13 cellular contexts compared by ENCODE assay signal in the genomic region with DNA sequence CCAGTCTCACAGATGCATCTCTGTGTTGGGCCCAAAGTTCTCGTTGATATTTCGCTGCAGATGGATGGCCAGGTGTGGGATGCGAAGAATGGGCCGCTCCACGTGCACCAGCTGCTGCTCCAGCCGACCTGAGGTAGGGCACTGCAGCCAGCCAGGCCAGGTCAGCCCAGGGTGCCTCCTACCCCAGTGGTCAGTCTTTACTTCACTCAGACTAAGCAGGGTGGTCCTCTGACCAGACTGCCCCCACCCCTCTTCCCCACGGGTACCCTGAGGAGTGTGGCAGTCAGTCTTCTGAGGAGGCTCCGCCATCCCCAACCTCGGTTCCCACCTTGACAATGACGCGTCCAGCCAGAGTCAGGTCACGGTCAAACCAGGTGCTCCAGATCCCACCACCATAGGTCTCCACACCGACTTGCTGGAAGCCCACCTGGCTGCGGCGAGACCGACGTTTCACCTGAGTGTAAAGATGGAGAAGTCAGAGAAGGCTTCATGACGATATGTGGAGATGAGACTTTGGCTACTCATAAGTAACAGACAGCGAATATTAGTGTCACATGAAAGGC. TPM values are rescaled to one million over a fixed set of nuclear protein-coding genes. Genes with fewer than 3 reads are reported as not detected.
A peak's percentile ranks its signal among the peaks of the same experiment; 100 is the strongest.
DNase-seq lines count a peak whose midpoint lies in the region; ATAC-seq, FAIRE-seq and TF ChIP-seq lines count a peak whose summit lies in the region.
"Had no signal": no experiment of that assay in that cellular context is flagged by ENCODE, and none has a peak within 500 bp of the region (broad histone marks: within the 10 kb centered on the region; RNA-seq: fewer than 3 reads in every experiment).

No MANE protein-coding gene starts in this region.

- CTCF ChIA-PET in HepG2 (lab: Yijun Ruan, JAX; ENCODE audit: low intra/inter-chr PET ratio, low total read pairs), result no interaction called here
- CTCF ChIA-PET in activated CD8-positive, alpha-beta T cell treated with anti-CD3 and anti-CD28 coated beads for 36 hours (lab: Charles Lee), result interaction anchor here (2.0 to 7.9 kb wide), 3 partner anchors 17 to 509 kb away, joined by 6 to 84 read pairs (median 13); no protein-coding TSS in a partner anchor

- H3K79me2 ChIP-seq in HepG2 (ENCODE audit: insufficient read depth, low read length), result peaks cover 12% of the 10 kb centered on the region

- no TSS peak for BruUV-seq in HepG2 (replicated peaks; lab: Mats Ljungman, UMichigan)

- H4K20me1 ChIP-seq in HepG2 (ENCODE audit: insufficient read depth, low read length), result peaks cover 7% of the 10 kb centered on the region; the same call in 1 of the 2 replicates

- no peaks in the 10 kb centered on the region for H3K9me3 ChIP-seq in HepG2 (ENCODE audit: low read length)
- no peaks in the 10 kb centered on the region for H3K9me3 ChIP-seq in right lobe of liver
- H3K9me3 ChIP-seq in kidney (ENCODE audit: control insufficient read depth in 1 of 2, low read length in 2 of 2), result no peaks in the 10 kb centered on the region
- no peaks in the 10 kb centered on the region for H3K9me3 ChIP-seq in upper lobe of right lung

- H2AFZ ChIP-seq in HepG2 (ENCODE audit: low read length), result no peak overlapping the region

- in situ Hi-C loops in HepG2 (cut with HindIII; ENCODE audit: extremely low pct_ligation_motif_present, low pct_unique_long_range_greater_than_20kb), result no loop called here

- H3K9me3 Mint-ChIP-seq in activated CD8-positive, alpha-beta T cell treated with anti-CD3 and anti-CD28 coated beads for 36 hours, result peaks cover 2% of the 10 kb centered on the region

- no peak for TF ChIP-seq POLR2A in HepG2 (IDR thresholded peaks at IDR 0.05; ENCODE audit: insufficient read depth in 1 of 2, low read depth in 2 of 2, low read length in 2 of 2)
- TF ChIP-seq POLR2A in right lobe of liver (IDR thresholded peaks at IDR 0.05), result no peak

- POLR2A ChIA-PET in HepG2 (lab: Yijun Ruan, JAX), result interaction anchor here (1.0 to 2.7 kb wide), 2 partner anchors 137 to 157 kb away, joined by 3 to 18 read pairs; a partner anchor contains a TSS
- POLR2A ChIA-PET in activated CD8-positive, alpha-beta T cell treated with anti-CD3 and anti-CD28 coated beads for 36 hours (lab: Charles Lee), result no interaction called here

- FAIRE-seq in HepG2 (lab: Jason Lieb, UNC) (no peak), kidney (lab: Jason Lieb, UNC) (no peak)

- WGBS in HepG2 (ENCODE audit: low lambda C conversion rate), result 96% methylated on average over 18 of the region's 19 CpGs
- WGBS in right lobe of liver (ENCODE audit: insufficient coverage, low coverage, low lambda C conversion rate, missing lambda C conversion rate), result 94% methylated on average over 8 of the region's 19 CpGs

- peak overlapping the region; percentile 98 for H3K4me3 Mint-ChIP-seq in activated CD8-positive, alpha-beta T cell treated with anti-CD3 and anti-CD28 coated beads for 36 hours

- no peaks in the 10 kb centered on the region; a peak in 1 of 5 replicates for H3K27me3 ChIP-seq in HepG2 (ENCODE audit: control insufficient read depth in 1 of 2, insufficient read depth in 2 of 2, low read length in 2 of 2)
- no peaks in the 10 kb centered on the region for H3K27me3 ChIP-seq in right lobe of liver
- no peaks in the 10 kb centered on the region for H3K27me3 ChIP-seq in upper lobe of right lung

- intact Hi-C loops in HepG2 (cut with micrococcal nuclease; ENCODE audit: unreplicated experiment) (loop anchor here (5.0 kb wide), 2 partner anchors 111 to 211 kb away; a partner anchor contains a TSS), right lobe of liver (cut with DNase I) (no loop called here), kidney (cut with DNase I) (no loop called here), upper lobe of right lung (cut with DNase I) (no loop called here)
- intact Hi-C loops in activated CD8-positive, alpha-beta T cell treated with anti-CD3 and anti-CD28 coated beads for 36 hours (cut with micrococcal nuclease), result no loop called here

- H3K27ac Mint-ChIP-seq in activated CD8-positive, alpha-beta T cell treated with anti-CD3 and anti-CD28 coated beads for 36 hours, result peak overlapping the region; percentile 25

- H3K27me3 Mint-ChIP-seq in activated CD8-positive, alpha-beta T cell treated with anti-CD3 and anti-CD28 coated beads for 36 hours, result no peaks in the 10 kb centered on the region

- H3K4me3 ChIP-seq in HepG2 (replicated peaks in 1 of 3; ENCODE audit: insufficient read depth in 1 of 3, low read depth in 2 of 3, low read length in 3 of 3), result peak overlapping the region; percentile 95 to 99 (median 95); a peak in 4 of 6 replicates
- H3K4me3 ChIP-seq in right lobe of liver, result no peak overlapping the region
- H3K4me3 ChIP-seq in kidney (ENCODE audit: low read length in 2 of 2), result no peak overlapping the region
- peak overlapping the region; percentile 90 for H3K4me3 ChIP-seq in upper lobe of right lung

- TF ChIP-seq EP300 in HepG2 (IDR thresholded peaks at IDR 0.05; ENCODE audit: low read depth in 2 of 2, low read length in 2 of 2) (no peak), HepG2 (CRISPR knock-in tag; IDR thresholded peaks at IDR 0.05; ENCODE audit: borderline replicate concordance) (no peak)

- H3K4me2 ChIP-seq in HepG2 (ENCODE audit: low read depth, low read length), result peak overlapping the region; percentile 98

- peaks cover 30% of the 10 kb centered on the region for H3K4me1 ChIP-seq in HepG2 (ENCODE audit: insufficient read depth, low read length)
- peaks cover 0 to 12% (median 0%) of the 10 kb centered on the region in 4 donors for H3K4me1 ChIP-seq in right lobe of liver
- H3K4me1 ChIP-seq in kidney (ENCODE audit: control insufficient read depth in 1 of 2, insufficient read depth in 1 of 2, low read depth in 1 of 2, low read length in 2 of 2), result peaks cover 0 to 13% of the 10 kb centered on the region in 2 donors
- H3K4me1 ChIP-seq in upper lobe of right lung, result peaks cover 20% of the 10 kb centered on the region

- peaks cover 45% of the 10 kb centered on the region for H3K36me3 Mint-ChIP-seq in activated CD8-positive, alpha-beta T cell treated with anti-CD3 and anti-CD28 coated beads for 36 hours (ENCODE audit: low read depth)

- peaks cover 35 to 51% of the 10 kb centered on the region in 2 experiments for H3K36me3 ChIP-seq in HepG2 (replicated peaks in 1 of 2; ENCODE audit: control insufficient read depth in 1 of 2, insufficient read depth in 2 of 2, low read length in 2 of 2)
- peaks cover 0 to 50% (median 26%) of the 10 kb centered on the region in 4 donors for H3K36me3 ChIP-seq in right lobe of liver
- H3K36me3 ChIP-seq in kidney (ENCODE audit: control insufficient read depth in 1 of 2, insufficient read depth in 2 of 2, low read length in 2 of 2), result peaks cover 32 to 51% of the 10 kb centered on the region in 2 donors
- H3K36me3 ChIP-seq in upper lobe of right lung, result peaks cover 51% of the 10 kb centered on the region

- ATAC-seq in HepG2 (no peak), right lobe of liver (no peak), upper lobe of right lung (no peak), HG02678 (IDR thresholded peaks at IDR 0.05; ENCODE audit: unreplicated experiment) (no peak)
- no peak for ATAC-seq in activated CD8-positive, alpha-beta T cell treated with anti-CD3 and anti-CD28 coated beads for 36 hours
- ATAC-seq: Panc1 had no signal

- no peak for DNase-seq in HepG2 (ENCODE audit: low spot score)
- no peak for DNase-seq in right lobe of liver
- DNase-seq in activated CD8-positive, alpha-beta T cell treated with anti-CD3 and anti-CD28 coated beads for 36 hours, result no peak
- DNase-seq in kidney, result peak; percentile 76
- DNase-seq in upper lobe of right lung, result peak; percentile 53
- no peak for DNase-seq in DMS79 treated with DMSO at 0.1 percent for 48 hours (lab: John Stamatoyannopoulos, UW)
- DNase-seq in stimulated activated naive CD4-positive, alpha-beta T cell (lab: John Stamatoyannopoulos, UW), result no peak
- DNase-seq: central memory CD4-positive, alpha-beta T cell; NCI-H2107 had no signal

- H3K27ac ChIP-seq in HepG2 (ENCODE audit: extremely low read length, insufficient read depth, low read length) (no peak overlapping the region), right lobe of liver (no peak overlapping the region), kidney (ENCODE audit: low read depth in 2 of 2, low read length in 2 of 2) (no peak overlapping the region), upper lobe of right lung (no peak overlapping the region)
- H3K27ac ChIP-seq: KMS-11 had no signal

- H3K9ac ChIP-seq in HepG2 (ENCODE audit: insufficient read depth, low read depth, low read length) (peak overlapping the region; percentile 95; the same call in 1 of the 2 replicates), kidney (ENCODE audit: low read length in 2 of 2) (no peak overlapping the region)

- peaks cover 21% of the 10 kb centered on the region for H3K4me1 Mint-ChIP-seq in activated CD8-positive, alpha-beta T cell treated with anti-CD3 and anti-CD28 coated beads for 36 hours (ENCODE audit: low read depth)

- no peak for TF ChIP-seq RAD21 in HepG2 (CRISPR knock-in tag; IDR thresholded peaks at IDR 0.05)

- TF ChIP-seq CTCF in HepG2 (CRISPR knock-in tag; IDR thresholded peaks at IDR 0.05), result no peak
- no peak for TF ChIP-seq CTCF in right lobe of liver (IDR thresholded peaks at IDR 0.05)
- TF ChIP-seq CTCF in activated CD8-positive, alpha-beta T cell treated with anti-CD3 and anti-CD28 coated beads for 36 hours (IDR thresholded peaks at IDR 0.05), result no peak
- TF ChIP-seq CTCF in kidney (IDR thresholded peaks at IDR 0.05; ENCODE audit: borderline replicate concordance, extremely low read depth, insufficient read depth), result no peak
- TF ChIP-seq CTCF in upper lobe of right lung (IDR thresholded peaks at IDR 0.05), result no peak

RNA-seq across cellular contexts. Expression of a gene that starts 1.7 kb away (rescaled TPM):
- total RNA-seq in HepG2 (2016; rRNA removed; fragmentation: Illumina TruSeq; extraction: Trizol) (103 and 104 TPM in 2 replicates), right lobe of liver (10 to 100 TPM; 37.1 to 60.2 (median 47.0) TPM), kidney (53.3 TPM), upper lobe of right lung (69.9 TPM)
- 50.2 and 51.7 TPM in 2 replicates for total RNA-seq in HepG2 (2016; cell fraction: cytosol; rRNA removed; fragmentation: Illumina TruSeq; extraction: Trizol; ENCODE audit: low read depth)
- 93.4 and 106 TPM in 2 replicates for total RNA-seq in HepG2 (2016; cell fraction: insoluble cytoplasmic fraction; rRNA removed; fragmentation: Illumina TruSeq; extraction: Trizol)
- total RNA-seq in HepG2 (2016; cell fraction: membrane; rRNA removed; fragmentation: Illumina TruSeq; extraction: Trizol), result 77.6 and 92.7 TPM in 2 replicates
- total RNA-seq in HepG2 (2016; cell fraction: nucleus; rRNA removed; fragmentation: Illumina TruSeq; extraction: Trizol), result 62.5 and 67.1 TPM in 2 replicates
- polyA plus RNA-seq in HepG2 (2011; rRNA removed) (109 and 130 TPM in 2 replicates), kidney (ENCODE audit: insufficient read depth, low read depth, low replicate concordance) (71.0 TPM)
- 66.5 and 97.7 TPM in 2 replicates for polyA plus RNA-seq in HepG2 (2011; cell fraction: cytosol; rRNA removed)
- 277 and 306 TPM in 2 replicates for polyA plus RNA-seq in HepG2 (2011; cell fraction: nucleus; rRNA removed)
- 76.3 and 101 TPM in 2 replicates for polyA plus RNA-seq in HepG2 (2012)
- 62.5 and 80.3 TPM in 2 replicates for polyA plus RNA-seq in HepG2 (2016; cell fraction: cytosol; fragmentation: Illumina TruSeq; extraction: Trizol; ENCODE audit: low read depth)
- 93.7 and 94.8 TPM in 2 replicates for polyA plus RNA-seq in HepG2 (2016; cell fraction: insoluble cytoplasmic fraction; fragmentation: Illumina TruSeq; extraction: Trizol; ENCODE audit: low read depth)
- 72.3 and 84.5 TPM in 2 replicates for polyA plus RNA-seq in HepG2 (2016; cell fraction: membrane; fragmentation: Illumina TruSeq; extraction: Trizol; ENCODE audit: low read depth)
- polyA plus RNA-seq in HepG2 (2016; cell fraction: nucleus; fragmentation: Illumina TruSeq; extraction: Trizol; ENCODE audit: insufficient read depth, low read depth), result 145 and 149 TPM in 2 replicates
- 78.0 and 193 TPM in 2 replicates for polyA minus RNA-seq in HepG2 (2011; rRNA and poly(A)+ RNA removed; ENCODE audit: low replicate concordance)
- 37.2 and 45.9 TPM in 2 replicates for polyA minus RNA-seq in HepG2 (2011; cell fraction: cytosol; rRNA and poly(A)+ RNA removed)
- polyA minus RNA-seq in HepG2 (2011; cell fraction: nucleus; rRNA and poly(A)+ RNA removed), result 77.3 and 82.6 TPM in 2 replicates
- 100 to 1,000 TPM; 112 to 113 TPM for total RNA-seq in activated CD8-positive, alpha-beta T cell treated with anti-CD3 and anti-CD28 coated beads for 36 hours

RNA-seq across cellular contexts. Expression of a gene that starts 32.1 kb away (rescaled TPM):
- not detected in 2 replicates for total RNA-seq in HepG2 (2016; rRNA removed; fragmentation: Illumina TruSeq; extraction: Trizol)
- total RNA-seq in HepG2 (2016; cell fraction: cytosol; rRNA removed; fragmentation: Illumina TruSeq; extraction: Trizol; ENCODE audit: low read depth), result 0.10 TPM in 1 of 2 replicates, not detected in the other
- not detected in 2 replicates for total RNA-seq in HepG2 (2016; cell fraction: insoluble cytoplasmic fraction; rRNA removed; fragmentation: Illumina TruSeq; extraction: Trizol)
- total RNA-seq in HepG2 (2016; cell fraction: membrane; rRNA removed; fragmentation: Illumina TruSeq; extraction: Trizol), result not detected in 2 replicates
- total RNA-seq in HepG2 (2016; cell fraction: nucleus; rRNA removed; fragmentation: Illumina TruSeq; extraction: Trizol), result not detected in 2 replicates
- 0.21 TPM in 1 of 2 replicates, not detected in the other for polyA plus RNA-seq in HepG2 (2011; rRNA removed)
- polyA plus RNA-seq in HepG2 (2011; cell fraction: cytosol; rRNA removed), result 0.05 and 0.09 TPM in 2 replicates
- polyA plus RNA-seq in HepG2 (2011; cell fraction: nucleus; rRNA removed), result 0.51 TPM in 1 of 2 replicates, not detected in the other
- not detected in 2 replicates for polyA plus RNA-seq in HepG2 (2012)
- polyA plus RNA-seq in HepG2 (2016; cell fraction: cytosol; fragmentation: Illumina TruSeq; extraction: Trizol; ENCODE audit: low read depth), result not detected in 2 replicates
- polyA plus RNA-seq in HepG2 (2016; cell fraction: insoluble cytoplasmic fraction; fragmentation: Illumina TruSeq; extraction: Trizol; ENCODE audit: low read depth), result not detected in 2 replicates
- not detected in 2 replicates for polyA plus RNA-seq in HepG2 (2016; cell fraction: membrane; fragmentation: Illumina TruSeq; extraction: Trizol; ENCODE audit: low read depth)
- polyA plus RNA-seq in HepG2 (2016; cell fraction: nucleus; fragmentation: Illumina TruSeq; extraction: Trizol; ENCODE audit: insufficient read depth, low read depth), result not detected in 2 replicates
- 0.06 and 8.3 TPM in 2 replicates for polyA minus RNA-seq in HepG2 (2011; rRNA and poly(A)+ RNA removed; ENCODE audit: low replicate concordance)
- polyA minus RNA-seq in HepG2 (2011; cell fraction: cytosol; rRNA and poly(A)+ RNA removed), result not detected in 2 replicates
- not detected in 2 replicates for polyA minus RNA-seq in HepG2 (2011; cell fraction: nucleus; rRNA and poly(A)+ RNA removed)
- total RNA-seq in right lobe of liver, result 10 to 100 TPM in 1 of 6 experiments, 1 to 10 TPM in 5; 1.2 to 25.6 (median 2.5) TPM
- not detected for total RNA-seq in activated CD8-positive, alpha-beta T cell treated with anti-CD3 and anti-CD28 coated beads for 36 hours
- 74.2 TPM for total RNA-seq in kidney
- polyA plus RNA-seq in kidney (ENCODE audit: insufficient read depth, low read depth, low replicate concordance), result 30.0 TPM
- total RNA-seq in upper lobe of right lung, result 59.4 TPM
- polyA plus RNA-seq: neural cell had no signal

RNA-seq across cellular contexts. Expression of a gene that starts 48.6 kb away (rescaled TPM):
- total RNA-seq in HepG2 (2016; rRNA removed; fragmentation: Illumina TruSeq; extraction: Trizol) (0.18 TPM in 1 of 2 replicates, not detected in the other), right lobe of liver (1 to 10 TPM in 1 of 6 experiments, under 1 TPM in 5; 0.24 to 1.5 (median 0.48) TPM), kidney (26.6 TPM), upper lobe of right lung (5.6 TPM)
- total RNA-seq in HepG2 (2016; cell fraction: cytosol; rRNA removed; fragmentation: Illumina TruSeq; extraction: Trizol; ENCODE audit: low read depth), result 0.51 TPM in 1 of 2 replicates, not detected in the other
- 0.06 TPM in 1 of 2 replicates, not detected in the other for total RNA-seq in HepG2 (2016; cell fraction: insoluble cytoplasmic fraction; rRNA removed; fragmentation: Illumina TruSeq; extraction: Trizol)
- total RNA-seq in HepG2 (2016; cell fraction: membrane; rRNA removed; fragmentation: Illumina TruSeq; extraction: Trizol), result 0.12 and 1.1 TPM in 2 replicates
- total RNA-seq in HepG2 (2016; cell fraction: nucleus; rRNA removed; fragmentation: Illumina TruSeq; extraction: Trizol), result 0.71 TPM in 1 of 2 replicates, not detected in the other
- polyA plus RNA-seq in HepG2 (2011; rRNA removed) (0.24 and 0.94 TPM in 2 replicates), kidney (ENCODE audit: insufficient read depth, low read depth, low replicate concordance) (13.1 TPM)
- polyA plus RNA-seq in HepG2 (2011; cell fraction: cytosol; rRNA removed), result 0.13 and 0.20 TPM in 2 replicates
- polyA plus RNA-seq in HepG2 (2011; cell fraction: nucleus; rRNA removed), result 0.45 and 1.0 TPM in 2 replicates
- polyA plus RNA-seq in HepG2 (2012), result 0.93 and 1.4 TPM in 2 replicates
- polyA plus RNA-seq in HepG2 (2016; cell fraction: cytosol; fragmentation: Illumina TruSeq; extraction: Trizol; ENCODE audit: low read depth), result 0.38 and 0.63 TPM in 2 replicates
- polyA plus RNA-seq in HepG2 (2016; cell fraction: insoluble cytoplasmic fraction; fragmentation: Illumina TruSeq; extraction: Trizol; ENCODE audit: low read depth), result 0.98 TPM in 1 of 2 replicates, not detected in the other
- 0.58 and 1.4 TPM in 2 replicates for polyA plus RNA-seq in HepG2 (2016; cell fraction: membrane; fragmentation: Illumina TruSeq; extraction: Trizol; ENCODE audit: low read depth)
- polyA plus RNA-seq in HepG2 (2016; cell fraction: nucleus; fragmentation: Illumina TruSeq; extraction: Trizol; ENCODE audit: insufficient read depth, low read depth), result 0.41 TPM in 1 of 2 replicates, not detected in the other
- 0.44 and 4.0 TPM in 2 replicates for polyA minus RNA-seq in HepG2 (2011; rRNA and poly(A)+ RNA removed; ENCODE audit: low replicate concordance)
- not detected in 2 replicates for polyA minus RNA-seq in HepG2 (2011; cell fraction: cytosol; rRNA and poly(A)+ RNA removed)
- 0.37 and 1.8 TPM in 2 replicates for polyA minus RNA-seq in HepG2 (2011; cell fraction: nucleus; rRNA and poly(A)+ RNA removed)
- 1 to 10 TPM; 2.1 to 2.3 TPM for total RNA-seq in activated CD8-positive, alpha-beta T cell treated with anti-CD3 and anti-CD28 coated beads for 36 hours

RNA-seq across cellular contexts. Expression of a gene that starts 53.5 kb away (rescaled TPM):
- total RNA-seq in HepG2 (2016; rRNA removed; fragmentation: Illumina TruSeq; extraction: Trizol), result not detected in 2 replicates
- total RNA-seq in HepG2 (2016; cell fraction: cytosol; rRNA removed; fragmentation: Illumina TruSeq; extraction: Trizol; ENCODE audit: low read depth), result not detected in 2 replicates
- not detected in 2 replicates for total RNA-seq in HepG2 (2016; cell fraction: insoluble cytoplasmic fraction; rRNA removed; fragmentation: Illumina TruSeq; extraction: Trizol)
- total RNA-seq in HepG2 (2016; cell fraction: membrane; rRNA removed; fragmentation: Illumina TruSeq; extraction: Trizol), result not detected in 2 replicates
- not detected in 2 replicates for total RNA-seq in HepG2 (2016; cell fraction: nucleus; rRNA removed; fragmentation: Illumina TruSeq; extraction: Trizol)
- not detected in 2 replicates for polyA plus RNA-seq in HepG2 (2011; rRNA removed)
- not detected in 2 replicates for polyA plus RNA-seq in HepG2 (2011; cell fraction: cytosol; rRNA removed)
- polyA plus RNA-seq in HepG2 (2011; cell fraction: nucleus; rRNA removed), result not detected in 2 replicates
- polyA plus RNA-seq in HepG2 (2012), result not detected in 2 replicates
- polyA plus RNA-seq in HepG2 (2016; cell fraction: cytosol; fragmentation: Illumina TruSeq; extraction: Trizol; ENCODE audit: low read depth), result not detected in 2 replicates
- polyA plus RNA-seq in HepG2 (2016; cell fraction: insoluble cytoplasmic fraction; fragmentation: Illumina TruSeq; extraction: Trizol; ENCODE audit: low read depth), result not detected in 2 replicates
- polyA plus RNA-seq in HepG2 (2016; cell fraction: membrane; fragmentation: Illumina TruSeq; extraction: Trizol; ENCODE audit: low read depth), result not detected in 2 replicates
- polyA plus RNA-seq in HepG2 (2016; cell fraction: nucleus; fragmentation: Illumina TruSeq; extraction: Trizol; ENCODE audit: insufficient read depth, low read depth), result not detected in 2 replicates
- not detected in 2 replicates for polyA minus RNA-seq in HepG2 (2011; rRNA and poly(A)+ RNA removed; ENCODE audit: low replicate concordance)
- not detected in 2 replicates for polyA minus RNA-seq in HepG2 (2011; cell fraction: cytosol; rRNA and poly(A)+ RNA removed)
- not detected in 2 replicates for polyA minus RNA-seq in HepG2 (2011; cell fraction: nucleus; rRNA and poly(A)+ RNA removed)
- total RNA-seq in right lobe of liver, result not detected
- not detected for total RNA-seq in activated CD8-positive, alpha-beta T cell treated with anti-CD3 and anti-CD28 coated beads for 36 hours
- total RNA-seq in kidney, result not detected
- polyA plus RNA-seq in kidney (ENCODE audit: insufficient read depth, low read depth, low replicate concordance), result not detected
- total RNA-seq in upper lobe of right lung, result not detected
- polyA plus RNA-seq: neural cell had no signal

Comparison
In these comparisons a context has a peak if more than half of its experiments do, and no peak if none do; other contexts are left out.
1. H3K4me3 ChIP-seq: peak in HepG2 (3 of 3) and upper lobe of right lung (single experiment); none in right lobe of liver (0 of 3) and kidney (0 of 2).
2. DNase-seq: peak in kidney (single experiment) and upper lobe of right lung (single experiment); none in HepG2 (single experiment), right lobe of liver (0 of 3), activated CD8-positive, alpha-beta T cell treated with anti-CD3 and anti-CD28 coated beads for 36 hours (single experiment), DMS79 treated with DMSO at 0.1 percent for 48 hours (single experiment) and stimulated activated naive CD4-positive, alpha-beta T cell (0 of 6).